Comparison of ENCODE assay signal across 8 cellular contexts in genomic region chr9:128552153-128552743, GRCh38. TPM values are rescaled to one million over a fixed set of nuclear protein-coding genes. Genes with fewer than 3 reads are reported as not detected.
A peak's percentile ranks its signal among the peaks of the same experiment; 100 is the strongest.
DNase-seq lines count a peak whose midpoint lies in the region; ATAC-seq, FAIRE-seq and TF ChIP-seq lines count a peak whose summit lies in the region.

TSS of gene SPTAN1 (plus strand) at chr9:128552587. CDS start at chr9:128566741, 14,154 bp downstream.

- peaks cover 25% of the 10 kb centered on the region for H3K4me1 Mint-ChIP-seq in central memory CD8-positive, alpha-beta T cell

- intact Hi-C loops in kidney (cut with DNase I), result no loop called here

- no peaks in the 10 kb centered on the region for H3K9me3 ChIP-seq in kidney (ENCODE audit: control insufficient read depth in 1 of 2, low read length in 2 of 2)

- ATAC-seq in GM19043 (IDR thresholded peaks at IDR 0.05; ENCODE audit: low read depth, unreplicated experiment), result peak; percentile 71
- peak; percentile 64 for ATAC-seq in HG03342 (IDR thresholded peaks at IDR 0.05; ENCODE audit: unreplicated experiment)
- peak; percentile 74 to 79 for ATAC-seq in activated CD4-positive, CD25-positive, alpha-beta regulatory T cell treated with anti-CD3 and anti-CD28 coated beads, Interleukin-2, amount 50 U/mL, for 24 hours
- ATAC-seq in central memory CD8-positive, alpha-beta T cell (replicated peaks; ENCODE audit: extremely low read depth, poor library complexity, severe bottlenecking), result peak; percentile 72

- H3K9me3 Mint-ChIP-seq in central memory CD8-positive, alpha-beta T cell, result no peaks in the 10 kb centered on the region

- FAIRE-seq in kidney (lab: Jason Lieb, UNC), result no peak

- H3K27ac Mint-ChIP-seq in central memory CD8-positive, alpha-beta T cell (ENCODE audit: low read depth), result no peak within 1 kb of the TSS

- no peaks in the 10 kb centered on the region for H3K27me3 Mint-ChIP-seq in central memory CD8-positive, alpha-beta T cell

- H3K4me1 ChIP-seq in kidney (ENCODE audit: control insufficient read depth in 1 of 2, insufficient read depth in 1 of 2, low read depth in 1 of 2, low read length in 2 of 2), result peaks cover 28 to 30% of the 10 kb centered on the region in 2 donors

- no peak within 1 kb of the TSS for H3K4me3 Mint-ChIP-seq in central memory CD8-positive, alpha-beta T cell

- H3K9ac ChIP-seq in kidney (ENCODE audit: low read length in 2 of 2), result peak within 1 kb of the TSS; percentile 86 to 90

- H3K4me3 ChIP-seq in kidney (ENCODE audit: low read length in 2 of 2), result peak within 1 kb of the TSS; percentile 89 to 96

- peak; percentile 99 for DNase-seq in AG20443 (ENCODE audit: low spot score)
- peak; percentile 62 for DNase-seq in NCI-H446 treated with DMSO at 0.1 percent for 48 hours (lab: John Stamatoyannopoulos, UW)
- DNase-seq in central memory CD8-positive, alpha-beta T cell (ENCODE audit: low spot score in 2 of 2), result peak; percentile 92
- peak; percentile 97 for DNase-seq in kidney
- peak; percentile 89 to 94 for DNase-seq in stimulated activated CD4-positive, alpha-beta T cell treated with anti-CD3 and anti-CD28 coated beads, Interleukin-15, amount 100 ng/mL, for 1 hour (ENCODE audit: low read depth in 1 of 2, low spot score in 1 of 2)

- no peak for TF ChIP-seq CTCF in kidney (IDR thresholded peaks at IDR 0.05; ENCODE audit: borderline replicate concordance, extremely low read depth, insufficient read depth)

- H3K36me3 Mint-ChIP-seq in central memory CD8-positive, alpha-beta T cell (ENCODE audit: insufficient read depth), result no peaks in the 10 kb centered on the region

- no peaks in the 10 kb centered on the region for H3K36me3 ChIP-seq in kidney (ENCODE audit: control insufficient read depth in 1 of 2, insufficient read depth in 2 of 2, low read length in 2 of 2)

- H3K27ac ChIP-seq in kidney (ENCODE audit: low read depth in 2 of 2, low read length in 2 of 2), result peak within 1 kb of the TSS; percentile 93

RNA-seq across cellular contexts. Expression of gene SPTAN1, which starts in this region (rescaled TPM):
- 354 TPM for total RNA-seq in kidney
- 210 TPM for polyA plus RNA-seq in kidney (ENCODE audit: insufficient read depth, low read depth, low replicate concordance)

Comparison
In these comparisons a context has a peak if more than half of its experiments do, and no peak if none do; other contexts are left out.
1. Peak in every context shown above with its lines: DNase-seq, ATAC-seq, H3K4me3 ChIP-seq and H3K27ac ChIP-seq.